2 cellular contexts compared by ENCODE assay signal in the genomic region with DNA sequence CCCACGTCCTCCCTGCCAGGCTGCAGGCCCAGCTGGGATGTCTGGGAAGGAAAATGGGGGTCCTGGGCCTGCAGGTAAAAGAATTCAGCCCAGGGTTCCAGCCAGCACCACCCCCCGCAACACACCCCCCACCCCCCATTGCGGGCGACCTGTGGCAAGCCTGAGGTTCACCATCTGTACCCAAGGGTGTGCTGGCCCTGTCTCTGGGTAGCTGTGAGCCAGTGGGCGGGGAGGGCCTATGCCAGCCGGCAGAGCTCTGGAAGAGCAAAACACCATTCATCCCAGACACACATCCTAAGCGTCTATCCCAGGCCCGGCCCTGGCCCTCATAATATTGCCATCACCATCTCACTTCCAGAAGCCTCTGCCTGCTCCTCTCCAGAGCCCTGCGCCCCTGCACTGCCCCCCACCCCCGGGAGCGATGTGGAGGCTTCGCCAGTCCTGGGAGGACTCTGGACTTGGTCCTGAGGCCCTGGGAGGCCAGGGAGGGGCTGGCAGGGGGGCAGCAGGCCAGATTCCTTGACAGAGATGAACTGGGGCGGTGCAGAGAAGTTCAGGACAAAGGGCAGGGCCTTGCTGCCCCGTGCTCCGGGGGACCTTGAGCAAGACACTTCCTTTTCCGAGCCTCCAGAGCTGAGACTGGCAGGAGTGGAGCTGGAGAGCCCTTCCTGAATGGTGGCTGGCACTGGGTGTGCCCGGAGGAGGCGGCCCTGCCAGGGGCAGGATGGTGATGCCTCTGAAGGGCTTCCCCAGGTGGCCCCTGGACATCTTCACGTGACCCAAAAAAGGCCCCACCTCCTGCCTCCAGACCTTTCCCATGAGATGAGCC.
A peak's percentile ranks its signal among the peaks of the same experiment; 100 is the strongest.
TF ChIP-seq lines count a peak whose summit lies in the region.

No MANE protein-coding gene starts in this region.

TF ChIP-seq in IMR-90, 13 proteins besides CTCF, POLR2A, EP300 and RAD21:
- TF ChIP-seq, protein P1, sequence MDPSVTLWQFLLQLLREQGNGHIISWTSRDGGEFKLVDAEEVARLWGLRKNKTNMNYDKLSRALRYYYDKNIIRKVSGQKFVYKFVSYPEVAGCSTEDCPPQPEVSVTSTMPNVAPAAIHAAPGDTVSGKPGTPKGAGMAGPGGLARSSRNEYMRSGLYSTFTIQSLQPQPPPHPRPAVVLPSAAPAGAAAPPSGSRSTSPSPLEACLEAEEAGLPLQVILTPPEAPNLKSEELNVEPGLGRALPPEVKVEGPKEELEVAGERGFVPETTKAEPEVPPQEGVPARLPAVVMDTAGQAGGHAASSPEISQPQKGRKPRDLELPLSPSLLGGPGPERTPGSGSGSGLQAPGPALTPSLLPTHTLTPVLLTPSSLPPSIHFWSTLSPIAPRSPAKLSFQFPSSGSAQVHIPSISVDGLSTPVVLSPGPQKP (IDR thresholded peaks at IDR 0.05; ENCODE audit: borderline replicate concordance, low read depth, low read length) = no peak
- no peak for TF ChIP-seq SMC3 (IDR thresholded peaks at IDR 0.05; ENCODE audit: low read depth, low read length)
- no peak for TF ChIP-seq MAFK (IDR thresholded peaks at IDR 0.05; ENCODE audit: low read depth, low read length)
- TF ChIP-seq BHLHE40 (IDR thresholded peaks at IDR 0.05; ENCODE audit: low read depth, low read length) = no peak
- TF ChIP-seq CHD1 (IDR thresholded peaks at IDR 0.05; ENCODE audit: low read depth, low read length) = no peak
- TF ChIP-seq FOS (IDR thresholded peaks at IDR 0.05; ENCODE audit: low read depth, low read length) = no peak
- TF ChIP-seq MXI1 (IDR thresholded peaks at IDR 0.05; ENCODE audit: borderline replicate concordance, low read depth, low read length) = no peak
- TF ChIP-seq RCOR1 (IDR thresholded peaks at IDR 0.05; ENCODE audit: insufficient replicate concordance, low read length) = no peak
- TF ChIP-seq NFE2L2 (IDR thresholded peaks at IDR 0.05; ENCODE audit: low read depth, low read length) = no peak
- TF ChIP-seq MAZ (IDR thresholded peaks at IDR 0.05; ENCODE audit: borderline replicate concordance, low read depth, low read length) = no peak
- TF ChIP-seq CEBPB (IDR thresholded peaks at IDR 0.05; ENCODE audit: low read depth, low read length) = no peak

TF ChIP-seq in HepG2, 621 proteins besides CTCF, POLR2A, EP300 and RAD21 (continues in another document):
- TF ChIP-seq PITX1 (CRISPR knock-in tag; IDR thresholded peaks at IDR 0.05) (peak; percentile 57; the same call in 1 of the 2 replicates), SOX5 (CRISPR knock-in tag; IDR thresholded peaks at IDR 0.05; ENCODE audit: borderline replicate concordance) (peak; percentile 74; the same call in 1 of the 2 replicates), ZNF232 (CRISPR knock-in tag; IDR thresholded peaks at IDR 0.05; ENCODE audit: borderline replicate concordance) (peak; percentile 75; the same call in 1 of the 2 replicates), FOXC1 (CRISPR knock-in tag; IDR thresholded peaks at IDR 0.05; ENCODE audit: borderline replicate concordance) (no peak; the same call in 1 of the 2 replicates), ZNF441 (CRISPR knock-in tag; IDR thresholded peaks at IDR 0.05; ENCODE audit: borderline replicate concordance) (peak; percentile 75), ZNF101 (CRISPR knock-in tag; IDR thresholded peaks at IDR 0.05; ENCODE audit: borderline replicate concordance, low read depth) (no peak), ZNF235 (CRISPR knock-in tag; IDR thresholded peaks at IDR 0.05; ENCODE audit: borderline replicate concordance) (0 out of 2 replicates have a peak, but pooled peaks have one; percentile 73), NR2F2 (IDR thresholded peaks at IDR 0.05; ENCODE audit: borderline replicate concordance, low read depth) (peak; percentile 81), RAD51 (IDR thresholded peaks at IDR 0.05; ENCODE audit: borderline replicate concordance) (no peak), NCOR1 (IDR thresholded peaks at IDR 0.05; ENCODE audit: borderline replicate concordance, low read length) (peak; percentile 89), ONECUT2 (CRISPR knock-in tag; IDR thresholded peaks at IDR 0.05) (no peak), ZNF12 (CRISPR knock-in tag; IDR thresholded peaks at IDR 0.05) (no peak), REPIN1 (CRISPR knock-in tag; IDR thresholded peaks at IDR 0.05; ENCODE audit: borderline replicate concordance, low read depth) (peak; percentile 37; the same call in 1 of the 2 replicates), ZNF205 (CRISPR knock-in tag; IDR thresholded peaks at IDR 0.05) (peak; percentile 87), ZFP90 (CRISPR knock-in tag; IDR thresholded peaks at IDR 0.05; ENCODE audit: borderline replicate concordance) (peak; percentile 79), AHR (CRISPR knock-in tag; IDR thresholded peaks at IDR 0.05) (no peak), ZSCAN9 (CRISPR knock-in tag; IDR thresholded peaks at IDR 0.05; ENCODE audit: borderline replicate concordance) (peak; percentile 20; the same call in 1 of the 2 replicates), ZNF160 (CRISPR knock-in tag; IDR thresholded peaks at IDR 0.05) (peak; percentile 67; the same call in 1 of the 2 replicates), POGZ (CRISPR knock-in tag; IDR thresholded peaks at IDR 0.05) (peak; percentile 83), ZNF543 (CRISPR knock-in tag; IDR thresholded peaks at IDR 0.05) (peak; percentile 84), ZNF331 (CRISPR knock-in tag; IDR thresholded peaks at IDR 0.05) (0 out of 2 replicates have a peak, but pooled peaks have one; percentile 32), YEATS4 (CRISPR knock-in tag; IDR thresholded peaks at IDR 0.05; ENCODE audit: borderline replicate concordance) (peak; percentile 64), DR1 (CRISPR knock-in tag; IDR thresholded peaks at IDR 0.05) (peak; percentile 60; the same call in 1 of the 2 replicates), ZNF572 (CRISPR knock-in tag; IDR thresholded peaks at IDR 0.05) (0 out of 2 replicates have a peak, but pooled peaks have one; percentile 50), RFXAP (CRISPR knock-in tag; IDR thresholded peaks at IDR 0.05; ENCODE audit: borderline replicate concordance) (peak; percentile 53; the same call in 1 of the 2 replicates), BRD4 (CRISPR knock-in tag; IDR thresholded peaks at IDR 0.05) (peak; percentile 89), SNAPC2 (CRISPR knock-in tag; IDR thresholded peaks at IDR 0.05) (no peak), MTA3 (CRISPR knock-in tag; IDR thresholded peaks at IDR 0.05) (no peak), ZNF292 (CRISPR knock-in tag; IDR thresholded peaks at IDR 0.05; ENCODE audit: borderline replicate concordance, low read depth) (no peak; the same call in 1 of the 2 replicates), DMAP1 (CRISPR knock-in tag; IDR thresholded peaks at IDR 0.05) (peak; percentile 63; the same call in 1 of the 2 replicates)
- TF ChIP-seq, protein P2, sequence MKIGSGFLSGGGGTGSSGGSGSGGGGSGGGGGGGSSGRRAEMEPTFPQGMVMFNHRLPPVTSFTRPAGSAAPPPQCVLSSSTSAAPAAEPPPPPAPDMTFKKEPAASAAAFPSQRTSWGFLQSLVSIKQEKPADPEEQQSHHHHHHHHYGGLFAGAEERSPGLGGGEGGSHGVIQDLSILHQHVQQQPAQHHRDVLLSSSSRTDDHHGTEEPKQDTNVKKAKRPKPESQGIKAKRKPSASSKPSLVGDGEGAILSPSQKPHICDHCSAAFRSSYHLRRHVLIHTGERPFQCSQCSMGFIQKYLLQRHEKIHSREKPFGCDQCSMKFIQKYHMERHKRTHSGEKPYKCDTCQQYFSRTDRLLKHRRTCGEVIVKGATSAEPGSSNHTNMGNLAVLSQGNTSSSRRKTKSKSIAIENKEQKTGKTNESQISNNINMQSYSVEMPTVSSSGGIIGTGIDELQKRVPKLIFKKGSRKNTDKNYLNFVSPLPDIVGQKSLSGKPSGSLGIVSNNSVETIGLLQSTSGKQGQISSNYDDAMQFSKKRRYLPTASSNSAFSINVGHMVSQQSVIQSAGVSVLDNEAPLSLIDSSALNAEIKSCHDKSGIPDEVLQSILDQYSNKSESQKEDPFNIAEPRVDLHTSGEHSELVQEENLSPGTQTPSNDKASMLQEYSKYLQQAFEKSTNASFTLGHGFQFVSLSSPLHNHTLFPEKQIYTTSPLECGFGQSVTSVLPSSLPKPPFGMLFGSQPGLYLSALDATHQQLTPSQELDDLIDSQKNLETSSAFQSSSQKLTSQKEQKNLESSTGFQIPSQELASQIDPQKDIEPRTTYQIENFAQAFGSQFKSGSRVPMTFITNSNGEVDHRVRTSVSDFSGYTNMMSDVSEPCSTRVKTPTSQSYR (CRISPR knock-in tag; IDR thresholded peaks at IDR 0.05; ENCODE audit: borderline replicate concordance) = peak; percentile 59; the same call in 1 of the 2 replicates
- TF ChIP-seq, protein P3, sequence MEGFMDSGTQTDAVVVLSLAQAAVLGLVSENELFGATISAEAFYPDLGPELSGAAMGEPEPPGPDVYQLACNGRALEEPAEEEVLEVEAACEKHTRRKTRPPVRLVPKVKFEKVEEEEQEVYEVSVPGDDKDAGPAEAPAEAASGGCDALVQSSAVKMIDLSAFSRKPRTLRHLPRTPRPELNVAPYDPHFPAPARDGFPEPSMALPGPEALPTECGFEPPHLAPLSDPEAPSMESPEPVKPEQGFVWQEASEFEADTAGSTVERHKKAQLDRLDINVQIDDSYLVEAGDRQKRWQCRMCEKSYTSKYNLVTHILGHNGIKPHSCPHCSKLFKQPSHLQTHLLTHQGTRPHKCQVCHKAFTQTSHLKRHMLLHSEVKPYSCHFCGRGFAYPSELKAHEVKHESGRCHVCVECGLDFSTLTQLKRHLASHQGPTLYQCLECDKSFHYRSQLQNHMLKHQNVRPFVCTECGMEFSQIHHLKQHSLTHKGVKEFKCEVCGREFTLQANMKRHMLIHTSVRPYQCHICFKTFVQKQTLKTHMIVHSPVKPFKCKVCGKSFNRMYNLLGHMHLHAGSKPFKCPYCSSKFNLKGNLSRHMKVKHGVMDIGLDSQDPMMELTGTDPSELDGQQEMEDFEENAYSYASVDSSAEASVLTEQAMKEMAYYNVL (CRISPR knock-in tag; IDR thresholded peaks at IDR 0.05; ENCODE audit: borderline replicate concordance) = peak; percentile 92; the same call in 1 of the 2 replicates
- TF ChIP-seq, protein P4, sequence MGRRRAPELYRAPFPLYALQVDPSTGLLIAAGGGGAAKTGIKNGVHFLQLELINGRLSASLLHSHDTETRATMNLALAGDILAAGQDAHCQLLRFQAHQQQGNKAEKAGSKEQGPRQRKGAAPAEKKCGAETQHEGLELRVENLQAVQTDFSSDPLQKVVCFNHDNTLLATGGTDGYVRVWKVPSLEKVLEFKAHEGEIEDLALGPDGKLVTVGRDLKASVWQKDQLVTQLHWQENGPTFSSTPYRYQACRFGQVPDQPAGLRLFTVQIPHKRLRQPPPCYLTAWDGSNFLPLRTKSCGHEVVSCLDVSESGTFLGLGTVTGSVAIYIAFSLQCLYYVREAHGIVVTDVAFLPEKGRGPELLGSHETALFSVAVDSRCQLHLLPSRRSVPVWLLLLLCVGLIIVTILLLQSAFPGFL (CRISPR knock-in tag; IDR thresholded peaks at IDR 0.05) = no peak
- TF ChIP-seq, protein P5, sequence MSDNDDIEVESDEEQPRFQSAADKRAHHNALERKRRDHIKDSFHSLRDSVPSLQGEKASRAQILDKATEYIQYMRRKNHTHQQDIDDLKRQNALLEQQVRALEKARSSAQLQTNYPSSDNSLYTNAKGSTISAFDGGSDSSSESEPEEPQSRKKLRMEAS (IDR thresholded peaks at IDR 0.05) = peak; percentile 67; the same call in 1 of the 2 replicates
- TF ChIP-seq, protein P6, sequence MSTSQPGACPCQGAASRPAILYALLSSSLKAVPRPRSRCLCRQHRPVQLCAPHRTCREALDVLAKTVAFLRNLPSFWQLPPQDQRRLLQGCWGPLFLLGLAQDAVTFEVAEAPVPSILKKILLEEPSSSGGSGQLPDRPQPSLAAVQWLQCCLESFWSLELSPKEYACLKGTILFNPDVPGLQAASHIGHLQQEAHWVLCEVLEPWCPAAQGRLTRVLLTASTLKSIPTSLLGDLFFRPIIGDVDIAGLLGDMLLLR (CRISPR knock-in tag; IDR thresholded peaks at IDR 0.05) = peak; percentile 69; the same call in 1 of the 2 replicates
- TF ChIP-seq, protein P7, sequence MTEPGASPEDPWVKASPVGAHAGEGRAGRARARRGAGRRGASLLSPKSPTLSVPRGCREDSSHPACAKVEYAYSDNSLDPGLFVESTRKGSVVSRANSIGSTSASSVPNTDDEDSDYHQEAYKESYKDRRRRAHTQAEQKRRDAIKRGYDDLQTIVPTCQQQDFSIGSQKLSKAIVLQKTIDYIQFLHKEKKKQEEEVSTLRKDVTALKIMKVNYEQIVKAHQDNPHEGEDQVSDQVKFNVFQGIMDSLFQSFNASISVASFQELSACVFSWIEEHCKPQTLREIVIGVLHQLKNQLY (CRISPR knock-in tag; IDR thresholded peaks at IDR 0.05) = peak; percentile 81
- TF ChIP-seq, protein P8, sequence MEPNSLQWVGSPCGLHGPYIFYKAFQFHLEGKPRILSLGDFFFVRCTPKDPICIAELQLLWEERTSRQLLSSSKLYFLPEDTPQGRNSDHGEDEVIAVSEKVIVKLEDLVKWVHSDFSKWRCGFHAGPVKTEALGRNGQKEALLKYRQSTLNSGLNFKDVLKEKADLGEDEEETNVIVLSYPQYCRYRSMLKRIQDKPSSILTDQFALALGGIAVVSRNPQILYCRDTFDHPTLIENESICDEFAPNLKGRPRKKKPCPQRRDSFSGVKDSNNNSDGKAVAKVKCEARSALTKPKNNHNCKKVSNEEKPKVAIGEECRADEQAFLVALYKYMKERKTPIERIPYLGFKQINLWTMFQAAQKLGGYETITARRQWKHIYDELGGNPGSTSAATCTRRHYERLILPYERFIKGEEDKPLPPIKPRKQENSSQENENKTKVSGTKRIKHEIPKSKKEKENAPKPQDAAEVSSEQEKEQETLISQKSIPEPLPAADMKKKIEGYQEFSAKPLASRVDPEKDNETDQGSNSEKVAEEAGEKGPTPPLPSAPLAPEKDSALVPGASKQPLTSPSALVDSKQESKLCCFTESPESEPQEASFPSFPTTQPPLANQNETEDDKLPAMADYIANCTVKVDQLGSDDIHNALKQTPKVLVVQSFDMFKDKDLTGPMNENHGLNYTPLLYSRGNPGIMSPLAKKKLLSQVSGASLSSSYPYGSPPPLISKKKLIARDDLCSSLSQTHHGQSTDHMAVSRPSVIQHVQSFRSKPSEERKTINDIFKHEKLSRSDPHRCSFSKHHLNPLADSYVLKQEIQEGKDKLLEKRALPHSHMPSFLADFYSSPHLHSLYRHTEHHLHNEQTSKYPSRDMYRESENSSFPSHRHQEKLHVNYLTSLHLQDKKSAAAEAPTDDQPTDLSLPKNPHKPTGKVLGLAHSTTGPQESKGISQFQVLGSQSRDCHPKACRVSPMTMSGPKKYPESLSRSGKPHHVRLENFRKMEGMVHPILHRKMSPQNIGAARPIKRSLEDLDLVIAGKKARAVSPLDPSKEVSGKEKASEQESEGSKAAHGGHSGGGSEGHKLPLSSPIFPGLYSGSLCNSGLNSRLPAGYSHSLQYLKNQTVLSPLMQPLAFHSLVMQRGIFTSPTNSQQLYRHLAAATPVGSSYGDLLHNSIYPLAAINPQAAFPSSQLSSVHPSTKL (CRISPR knock-in tag; IDR thresholded peaks at IDR 0.05) = peak; percentile 91
- TF ChIP-seq, protein P9, sequence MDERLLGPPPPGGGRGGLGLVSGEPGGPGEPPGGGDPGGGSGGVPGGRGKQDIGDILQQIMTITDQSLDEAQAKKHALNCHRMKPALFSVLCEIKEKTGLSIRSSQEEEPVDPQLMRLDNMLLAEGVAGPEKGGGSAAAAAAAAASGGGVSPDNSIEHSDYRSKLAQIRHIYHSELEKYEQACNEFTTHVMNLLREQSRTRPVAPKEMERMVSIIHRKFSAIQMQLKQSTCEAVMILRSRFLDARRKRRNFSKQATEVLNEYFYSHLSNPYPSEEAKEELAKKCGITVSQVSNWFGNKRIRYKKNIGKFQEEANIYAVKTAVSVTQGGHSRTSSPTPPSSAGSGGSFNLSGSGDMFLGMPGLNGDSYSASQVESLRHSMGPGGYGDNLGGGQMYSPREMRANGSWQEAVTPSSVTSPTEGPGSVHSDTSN (CRISPR knock-in tag; IDR thresholded peaks at IDR 0.05) = no peak
